9 cellular contexts compared by ENCODE assay signal in the genomic region with DNA sequence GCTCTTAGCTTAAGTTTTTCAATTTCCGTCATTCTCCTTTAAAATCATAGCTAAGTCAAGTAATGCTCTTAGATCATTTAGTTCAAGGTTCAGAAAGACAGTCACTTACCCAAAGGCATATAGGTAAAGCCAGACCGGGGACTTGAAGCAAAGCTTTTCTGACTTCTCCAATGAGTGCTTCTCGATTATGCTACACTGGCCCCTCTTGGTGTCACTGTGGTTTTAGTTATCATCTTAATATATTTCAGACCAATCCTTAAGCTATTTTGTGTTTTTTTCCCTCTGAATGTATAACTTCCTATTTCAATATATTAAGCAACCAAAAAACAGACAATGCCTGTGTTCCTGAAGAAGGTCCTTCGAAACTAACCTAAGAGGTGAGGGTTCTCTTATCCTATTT. TPM values are rescaled to one million over a fixed set of nuclear protein-coding genes. Genes with fewer than 3 reads are reported as not detected.
DNase-seq lines count a peak whose midpoint lies in the region; ATAC-seq, FAIRE-seq and TF ChIP-seq lines count a peak whose summit lies in the region.
"Had no signal": no experiment of that assay in that cellular context is flagged by ENCODE, and none has a peak within 500 bp of the region (broad histone marks: within the 10 kb centered on the region; RNA-seq: fewer than 3 reads in every experiment).

No MANE protein-coding gene starts in this region.

- no TSS peak for BruUV-seq in Panc1 (replicated peaks; lab: Mats Ljungman, UMichigan)

- CTCF ChIA-PET in Panc1 (lab: Charles Lee): interaction anchor here (0.6 kb wide), 2 partner anchors 133 to 217 kb away, joined by 3 to 5 read pairs; no protein-coding TSS in a partner anchor

- ATAC-seq in activated T-cell treated with anti-CD3 and anti-CD28 coated beads, Interleukin-2, amount 50 U/mL, for 4 hours: no peak
- ATAC-seq in Panc1: no peak
- ATAC-seq in thoracic aorta (ENCODE audit: insufficient number of reproducible peaks, low FRiP score, low read depth): no peak
- no peak for ATAC-seq in HG03571 (IDR thresholded peaks at IDR 0.05; ENCODE audit: unreplicated experiment)
- no peak for ATAC-seq in HG03442 (IDR thresholded peaks at IDR 0.05; ENCODE audit: unreplicated experiment)
- ATAC-seq in gastroesophageal sphincter: no peak

- no peak overlapping the region for H3K4me3 ChIP-seq in Panc1 (ENCODE audit: low read depth in 2 of 2, low read length in 2 of 2)
- H3K4me3 ChIP-seq in thoracic aorta: peak overlapping the region; percentile 27
- H3K4me3 ChIP-seq in gastroesophageal sphincter: no peak overlapping the region
- H3K4me3 ChIP-seq: right lobe of liver had no signal

- TF ChIP-seq POLR2A in gastroesophageal sphincter (IDR thresholded peaks at IDR 0.05): no peak

- peak; percentile 15 for FAIRE-seq in endometrium (lab: Jason Lieb, UNC)

- H3K27ac ChIP-seq in Panc1 (ENCODE audit: low read length) (no peak overlapping the region), thoracic aorta (no peak overlapping the region), gastroesophageal sphincter (no peak overlapping the region)
- H3K27ac ChIP-seq: right lobe of liver had no signal

- intact Hi-C loops in Panc1 (cut with micrococcal nuclease; ENCODE audit: unreplicated experiment): loop anchor here (5.0 to 10.0 kb wide), 6 partner anchors 98 to 655 kb away; no protein-coding TSS in a partner anchor

- no peak for TF ChIP-seq EP300 in gastroesophageal sphincter (IDR thresholded peaks at IDR 0.05)

- H3K4me1 ChIP-seq in Panc1 (ENCODE audit: control insufficient read depth, insufficient read depth, low read length) (peaks cover 20% of the 10 kb centered on the region), thoracic aorta (ENCODE audit: control insufficient read depth in 1 of 2, low read depth in 2 of 2) (peaks cover 8 to 26% of the 10 kb centered on the region in 2 donors), gastroesophageal sphincter (peaks cover 0 to 21% (median 0%) of the 10 kb centered on the region in 3 donors)

- H3K36me3 Mint-ChIP-seq in activated T-cell treated with anti-CD3 and anti-CD28 coated beads, Interleukin-2, amount 50 U/mL, for 4 hours (ENCODE audit: insufficient read depth): peaks cover 29% of the 10 kb centered on the region

- DNase-seq in activated T-cell treated with anti-CD3 and anti-CD28 coated beads, Interleukin-2, amount 50 U/mL, for 4 hours: no peak
- DNase-seq in activated T-cell treated with anti-CD3 and anti-CD28 coated beads, Interleukin-2, amount 50 U/mL, for 48 hours: no peak
- DNase-seq in Panc1 (ENCODE audit: low read depth, low spot score) (no peak), thoracic aorta (ENCODE audit: low spot score) (no peak)
- DNase-seq: right lobe of liver had no signal

- no peaks in the 10 kb centered on the region for H3K9me3 Mint-ChIP-seq in activated T-cell treated with anti-CD3 and anti-CD28 coated beads, Interleukin-2, amount 50 U/mL, for 4 hours

- 59 to 74% methylated on average over 3 to 4 of the region's 4 CpGs for WGBS in gastroesophageal sphincter (ENCODE audit: low coverage in 1 of 2), 2 donors

- H3K27me3 ChIP-seq in Panc1 (ENCODE audit: control insufficient read depth, insufficient read depth, low read length): peaks cover 2% of the 10 kb centered on the region; the same call in 1 of the 2 replicates
- peaks cover 4% of the 10 kb centered on the region for H3K27me3 ChIP-seq in thoracic aorta (replicated peaks; ENCODE audit: insufficient read depth)
- H3K27me3 ChIP-seq in gastroesophageal sphincter: peaks cover 82% of the 10 kb centered on the region

- H3K4me1 Mint-ChIP-seq in activated T-cell treated with anti-CD3 and anti-CD28 coated beads, Interleukin-2, amount 50 U/mL, for 4 hours (ENCODE audit: low read depth): peaks cover 80% of the 10 kb centered on the region

- POLR2A ChIA-PET in Panc1 (lab: Charles Lee): interaction anchor here (0.6 kb wide), 2 partner anchors 115 to 814 kb away, joined by 3 to 4 read pairs; no protein-coding TSS in a partner anchor

- peak; percentile 37; the same call in 1 of the 2 replicates for TF ChIP-seq CTCF in Panc1 (IDR thresholded peaks at IDR 0.05)
- no peak for TF ChIP-seq CTCF in thoracic aorta (IDR thresholded peaks at IDR 0.05)
- no peak for TF ChIP-seq CTCF in gastroesophageal sphincter (IDR thresholded peaks at IDR 0.05)

- in situ Hi-C loops in Panc1 (cut with HindIII; ENCODE audit: low pct_unique_long_range_greater_than_20kb, low sequenced_read_pairs): no loop called here

- no peaks in the 10 kb centered on the region for H3K9me3 ChIP-seq in Panc1 (ENCODE audit: control insufficient read depth, insufficient read depth, low read depth, low read length)
- no peaks in the 10 kb centered on the region for H3K9me3 ChIP-seq in thoracic aorta
- H3K9me3 ChIP-seq in gastroesophageal sphincter: no peaks in the 10 kb centered on the region
- H3K9me3 ChIP-seq: right lobe of liver had no signal

- H3K27me3 Mint-ChIP-seq in activated T-cell treated with anti-CD3 and anti-CD28 coated beads, Interleukin-2, amount 50 U/mL, for 4 hours (ENCODE audit: low read depth): peaks cover 5% of the 10 kb centered on the region

- H3K4me3 Mint-ChIP-seq in activated T-cell treated with anti-CD3 and anti-CD28 coated beads, Interleukin-2, amount 50 U/mL, for 4 hours: peak overlapping the region; percentile 79

- H3K36me3 ChIP-seq in Panc1 (ENCODE audit: control insufficient read depth, insufficient read depth, low read length) (no peaks in the 10 kb centered on the region), thoracic aorta (no peaks in the 10 kb centered on the region), gastroesophageal sphincter (no peaks in the 10 kb centered on the region)
- H3K36me3 ChIP-seq: right lobe of liver had no signal

RNA-seq across cellular contexts. Expression of a gene that starts 3.8 kb away (rescaled TPM):
- total RNA-seq in activated T-cell treated with anti-CD3 and anti-CD28 coated beads, Interleukin-2, amount 50 U/mL, for 4 hours: 10 to 100 TPM; 43.7 to 96.9 (median 86.0) TPM
- total RNA-seq in Panc1 (2021; ENCODE audit: unreplicated experiment) (2.6 TPM), thoracic aorta (1 to 10 TPM; 4.1 to 7.9 TPM), gastroesophageal sphincter (1 to 10 TPM; 1.8 to 4.0 (median 3.2) TPM)
- polyA plus RNA-seq in Panc1 (2012; ENCODE audit: insufficient read length): 1.9 TPM

Comparison
In these comparisons a context has a peak if more than half of its experiments do, and no peak if none do; other contexts are left out.
1. RNA of a gene that starts 3.8 kb away (total RNA-seq): 43.7 to 96.9 TPM in activated T-cell treated with anti-CD3 and anti-CD28 coated beads, Interleukin-2, amount 50 U/mL, for 4 hours; 4.1 to 7.9 TPM in thoracic aorta, 1.8 to 4.0 TPM in gastroesophageal sphincter and 2.6 TPM in Panc1 (single experiment); every median in the first group is over 4 times any median in the second.